9 cellular contexts compared by ENCODE assay signal in genomic region chr5:149776376-149777305, GRCh38. TPM values are rescaled to one million over a fixed set of nuclear protein-coding genes. Genes with fewer than 3 reads are reported as not detected.
DNase-seq lines count a peak whose midpoint lies in the region; ATAC-seq, FAIRE-seq and TF ChIP-seq lines count a peak whose summit lies in the region.
"Had no signal": no experiment of that assay in that cellular context is flagged by ENCODE, and none has a peak within 500 bp of the region (broad histone marks: within the 10 kb centered on the region; RNA-seq: fewer than 3 reads in every experiment).

No MANE protein-coding gene starts in this region.

- CTCF ChIA-PET in HEK293 (lab: Yijun Ruan, JAX) = interaction anchor here (0.6 to 2.8 kb wide), 20 partner anchors 10 to 1509 kb away, joined by 3 to 13 read pairs (median 4); no protein-coding TSS in a partner anchor

- POLR2A ChIA-PET in HEK293 (lab: Yijun Ruan, JAX) = interaction anchor here (1.4 kb wide), 1 partner anchor 184 kb away, joined by 3 read pairs; the partner anchor contains the start of gene SLC26A2

- DNase-seq in bronchial epithelial cell (ENCODE audit: low read depth) (peak; percentile 60), germinal center (ENCODE audit: low spot score) (no peak)
- DNase-seq in activated effector memory CD4-positive, alpha-beta T cell treated with anti-CD3 and anti-CD28 coated beads, Interleukin-2, amount 50 U/mL, for 16 hours = no peak
- no peak for DNase-seq in activated effector memory CD4-positive, alpha-beta T cell treated with Interleukin-2 at 50 U/mL for 16 hours

- H3K4me3 ChIP-seq in BLaER1 (no peak overlapping the region), HEK293 (ENCODE audit: low read depth, low read length) (no peak overlapping the region), bronchial epithelial cell (ENCODE audit: low read depth, low read length) (no peak overlapping the region), muscle layer of duodenum (ENCODE audit: low read depth in 1 of 2, low read length in 2 of 2) (peak overlapping the region in 1 of 2 donors; percentile 14)

- ATAC-seq in HG03097 (IDR thresholded peaks at IDR 0.05; ENCODE audit: low FRiP score, unreplicated experiment) = no peak
- ATAC-seq: SK-N-SH treated with all-trans-retinoic acid at 6 μM for 48 hours had no signal

- H3K27ac ChIP-seq in BLaER1 = no peak overlapping the region
- H3K27ac ChIP-seq in HEK293 (ENCODE audit: extremely low read depth, low read depth, low read length) = no peak overlapping the region
- peak overlapping the region; percentile 90 for H3K27ac ChIP-seq in muscle layer of duodenum (ENCODE audit: low read length)

- H3K9ac ChIP-seq in BLaER1 = no peak overlapping the region

- H3K4me1 ChIP-seq in BLaER1 = peaks cover 25% of the 10 kb centered on the region
- H3K4me1 ChIP-seq in HEK293 (ENCODE audit: control insufficient read depth, insufficient read depth, low read length) = no peaks in the 10 kb centered on the region
- peaks cover 29 to 74% of the 10 kb centered on the region in 2 donors for H3K4me1 ChIP-seq in muscle layer of duodenum (ENCODE audit: control insufficient read depth in 1 of 2, insufficient read depth in 2 of 2, low read length in 2 of 2)

- TF ChIP-seq CTCF in HEK293 (tag by site-specific recombination; IDR thresholded peaks at IDR 0.05) = no peak
- no peak for TF ChIP-seq CTCF in bronchial epithelial cell (IDR thresholded peaks at IDR 0.05; ENCODE audit: insufficient read depth, low read length, severe bottlenecking)

- H3K27me3 ChIP-seq in BLaER1 = no peaks in the 10 kb centered on the region; the same call in 1 of the 2 replicates
- no peaks in the 10 kb centered on the region for H3K27me3 ChIP-seq in bronchial epithelial cell (ENCODE audit: control insufficient read depth, insufficient read depth, low read length)
- H3K27me3 ChIP-seq in muscle layer of duodenum (ENCODE audit: low read depth, low read length) = no peaks in the 10 kb centered on the region

- H3K36me3 ChIP-seq in BLaER1 = peaks cover 23% of the 10 kb centered on the region
- no peaks in the 10 kb centered on the region for H3K36me3 ChIP-seq in HEK293 (ENCODE audit: control insufficient read depth in 2 of 2, insufficient read depth in 1 of 2, low read length in 2 of 2)
- no peaks in the 10 kb centered on the region for H3K36me3 ChIP-seq in bronchial epithelial cell (ENCODE audit: control insufficient read depth, insufficient read depth, low read length)
- H3K36me3 ChIP-seq in muscle layer of duodenum (ENCODE audit: control insufficient read depth in 1 of 2, insufficient read depth in 2 of 2, low read length in 2 of 2) = no peaks in the 10 kb centered on the region

- FAIRE-seq in bronchial epithelial cell (lab: Jason Lieb, UNC) = peak; percentile 47

- peaks cover 94% of the 10 kb centered on the region for H4K20me1 ChIP-seq in BLaER1

- peak overlapping the region; percentile 51 for H3K4me2 ChIP-seq in BLaER1

- H3K9me3 ChIP-seq in BLaER1 (peaks cover 26% of the 10 kb centered on the region), HEK293 (ENCODE audit: control insufficient read depth, insufficient read depth, low read depth, low read length) (no peaks in the 10 kb centered on the region), muscle layer of duodenum (ENCODE audit: control insufficient read depth in 1 of 2, low read length in 2 of 2) (no peaks in the 10 kb centered on the region)

TF ChIP-seq in HEK293, 187 proteins besides CTCF, POLR2A, EP300 and RAD21:
- TF ChIP-seq TRIM28 (IDR thresholded peaks at IDR 0.05; ENCODE audit: borderline replicate concordance, low read length) = no peak
- peak; percentile 97 for TF ChIP-seq EGR2 (tag by site-specific recombination; IDR thresholded peaks at IDR 0.05; ENCODE audit: low read depth)
- peak; percentile 98 for TF ChIP-seq ZFHX2 (tag by site-specific recombination; conservative IDR thresholded peaks at IDR 0.05)

RNA-seq across cellular contexts. Expression of gene PPARGC1B, which starts 46.5 kb away (rescaled TPM):
- total RNA-seq in bronchial epithelial cell = 1.8 and 2.0 TPM in 2 replicates
